ENCODE assay signal across 1 cellular context in the genomic region with DNA sequence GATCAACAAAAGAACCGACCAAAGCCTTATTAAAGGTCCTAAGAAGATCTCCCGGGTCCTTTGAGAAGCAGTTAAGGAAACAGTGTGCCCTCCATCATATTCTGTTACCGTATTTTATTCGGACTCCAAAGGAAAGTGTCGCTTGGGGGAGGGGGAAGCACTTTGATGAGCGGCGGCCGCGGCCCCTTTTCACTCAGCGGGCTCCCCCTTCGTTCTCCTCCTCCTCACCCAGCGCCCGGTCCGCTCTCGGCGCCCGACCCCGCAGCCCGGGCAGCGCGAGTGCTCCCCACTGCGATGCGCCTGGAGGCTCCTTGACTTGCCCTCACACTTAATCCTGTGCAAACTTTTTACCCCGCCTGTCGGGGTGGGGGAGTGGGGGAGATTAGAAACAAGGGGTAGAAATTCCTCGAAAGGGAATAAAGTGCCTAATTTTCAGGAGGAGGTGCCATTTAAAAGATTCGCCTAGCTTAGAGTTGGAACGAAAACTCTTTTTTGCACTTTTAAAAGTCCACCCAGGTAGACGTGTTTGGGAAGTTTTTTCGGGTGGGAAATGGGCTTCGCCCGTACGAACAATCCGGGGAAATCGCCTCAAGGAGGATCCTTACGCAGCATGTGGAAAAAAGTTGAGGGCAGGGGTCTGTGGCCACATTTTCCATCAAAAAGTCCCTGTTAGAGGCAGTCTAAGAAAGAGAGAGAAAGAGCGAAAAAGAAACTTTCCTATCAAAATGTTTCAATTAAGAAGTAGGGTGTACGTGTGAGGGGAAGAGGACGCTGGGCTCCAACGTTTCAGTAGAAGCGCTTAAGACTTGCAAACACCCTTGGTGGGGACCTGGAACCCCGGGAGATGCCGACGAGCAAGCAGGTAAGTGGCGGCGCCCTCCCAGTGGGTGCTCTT.
TF ChIP-seq lines count a peak whose summit lies in the region.

No MANE protein-coding gene starts in this region.

TF ChIP-seq in HepG2, 621 proteins besides CTCF, POLR2A, EP300 and RAD21 (continued from another document and continues in another):
- TF ChIP-seq, protein P1, sequence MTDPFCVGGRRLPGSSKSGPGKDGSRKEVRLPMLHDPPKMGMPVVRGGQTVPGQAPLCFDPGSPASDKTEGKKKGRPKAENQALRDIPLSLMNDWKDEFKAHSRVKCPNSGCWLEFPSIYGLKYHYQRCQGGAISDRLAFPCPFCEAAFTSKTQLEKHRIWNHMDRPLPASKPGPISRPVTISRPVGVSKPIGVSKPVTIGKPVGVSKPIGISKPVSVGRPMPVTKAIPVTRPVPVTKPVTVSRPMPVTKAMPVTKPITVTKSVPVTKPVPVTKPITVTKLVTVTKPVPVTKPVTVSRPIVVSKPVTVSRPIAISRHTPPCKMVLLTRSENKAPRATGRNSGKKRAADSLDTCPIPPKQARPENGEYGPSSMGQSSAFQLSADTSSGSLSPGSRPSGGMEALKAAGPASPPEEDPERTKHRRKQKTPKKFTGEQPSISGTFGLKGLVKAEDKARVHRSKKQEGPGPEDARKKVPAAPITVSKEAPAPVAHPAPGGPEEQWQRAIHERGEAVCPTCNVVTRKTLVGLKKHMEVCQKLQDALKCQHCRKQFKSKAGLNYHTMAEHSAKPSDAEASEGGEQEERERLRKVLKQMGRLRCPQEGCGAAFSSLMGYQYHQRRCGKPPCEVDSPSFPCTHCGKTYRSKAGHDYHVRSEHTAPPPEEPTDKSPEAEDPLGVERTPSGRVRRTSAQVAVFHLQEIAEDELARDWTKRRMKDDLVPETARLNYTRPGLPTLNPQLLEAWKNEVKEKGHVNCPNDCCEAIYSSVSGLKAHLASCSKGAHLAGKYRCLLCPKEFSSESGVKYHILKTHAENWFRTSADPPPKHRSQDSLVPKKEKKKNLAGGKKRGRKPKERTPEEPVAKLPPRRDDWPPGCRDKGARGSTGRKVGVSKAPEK (CRISPR knock-in tag; IDR thresholded peaks at IDR 0.05; ENCODE audit: borderline replicate concordance): 0 out of 2 replicates have a peak, but pooled peaks have one; percentile 45
- TF ChIP-seq, protein P2, sequence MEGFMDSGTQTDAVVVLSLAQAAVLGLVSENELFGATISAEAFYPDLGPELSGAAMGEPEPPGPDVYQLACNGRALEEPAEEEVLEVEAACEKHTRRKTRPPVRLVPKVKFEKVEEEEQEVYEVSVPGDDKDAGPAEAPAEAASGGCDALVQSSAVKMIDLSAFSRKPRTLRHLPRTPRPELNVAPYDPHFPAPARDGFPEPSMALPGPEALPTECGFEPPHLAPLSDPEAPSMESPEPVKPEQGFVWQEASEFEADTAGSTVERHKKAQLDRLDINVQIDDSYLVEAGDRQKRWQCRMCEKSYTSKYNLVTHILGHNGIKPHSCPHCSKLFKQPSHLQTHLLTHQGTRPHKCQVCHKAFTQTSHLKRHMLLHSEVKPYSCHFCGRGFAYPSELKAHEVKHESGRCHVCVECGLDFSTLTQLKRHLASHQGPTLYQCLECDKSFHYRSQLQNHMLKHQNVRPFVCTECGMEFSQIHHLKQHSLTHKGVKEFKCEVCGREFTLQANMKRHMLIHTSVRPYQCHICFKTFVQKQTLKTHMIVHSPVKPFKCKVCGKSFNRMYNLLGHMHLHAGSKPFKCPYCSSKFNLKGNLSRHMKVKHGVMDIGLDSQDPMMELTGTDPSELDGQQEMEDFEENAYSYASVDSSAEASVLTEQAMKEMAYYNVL (CRISPR knock-in tag; IDR thresholded peaks at IDR 0.05; ENCODE audit: borderline replicate concordance): no peak
- TF ChIP-seq ATRX (CRISPR knock-in tag; IDR thresholded peaks at IDR 0.05; ENCODE audit: borderline replicate concordance): no peak
- no peak; the same call in 1 of the 2 replicates for TF ChIP-seq THAP11 (CRISPR knock-in tag; IDR thresholded peaks at IDR 0.05)
- TF ChIP-seq ZBTB46 (CRISPR knock-in tag; IDR thresholded peaks at IDR 0.05; ENCODE audit: borderline replicate concordance): no peak
- no peak for TF ChIP-seq MTA3 (CRISPR knock-in tag; IDR thresholded peaks at IDR 0.05)
- 0 out of 2 replicates have a peak, but pooled peaks have one; percentile 30 for TF ChIP-seq ZNF749 (CRISPR knock-in tag; IDR thresholded peaks at IDR 0.05; ENCODE audit: borderline replicate concordance)
- TF ChIP-seq YEATS4 (CRISPR knock-in tag; IDR thresholded peaks at IDR 0.05; ENCODE audit: borderline replicate concordance): peak; percentile 19; the same call in 1 of the 2 replicates
- TF ChIP-seq KMT2A (CRISPR knock-in tag; IDR thresholded peaks at IDR 0.05): peak; percentile 18; the same call in 1 of the 2 replicates
- TF ChIP-seq RFX3 (CRISPR knock-in tag; IDR thresholded peaks at IDR 0.05): no peak
- 0 out of 2 replicates have a peak, but pooled peaks have one; percentile 29 for TF ChIP-seq ELF1 (CRISPR knock-in tag; IDR thresholded peaks at IDR 0.05)
- TF ChIP-seq, protein P3, sequence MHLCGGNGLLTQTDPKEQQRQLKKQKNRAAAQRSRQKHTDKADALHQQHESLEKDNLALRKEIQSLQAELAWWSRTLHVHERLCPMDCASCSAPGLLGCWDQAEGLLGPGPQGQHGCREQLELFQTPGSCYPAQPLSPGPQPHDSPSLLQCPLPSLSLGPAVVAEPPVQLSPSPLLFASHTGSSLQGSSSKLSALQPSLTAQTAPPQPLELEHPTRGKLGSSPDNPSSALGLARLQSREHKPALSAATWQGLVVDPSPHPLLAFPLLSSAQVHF (CRISPR knock-in tag; IDR thresholded peaks at IDR 0.05): no peak
- TF ChIP-seq ZNF367 (CRISPR knock-in tag; IDR thresholded peaks at IDR 0.05; ENCODE audit: borderline replicate concordance): 0 out of 2 replicates have a peak, but pooled peaks have one; percentile 26
- no peak for TF ChIP-seq ZC3H13 (CRISPR knock-in tag; IDR thresholded peaks at IDR 0.05)
- TF ChIP-seq ZIK1 (CRISPR knock-in tag; IDR thresholded peaks at IDR 0.05; ENCODE audit: borderline replicate concordance, low read depth): no peak
- 0 out of 2 replicates have a peak, but pooled peaks have one; percentile 3 for TF ChIP-seq RXRA (CRISPR knock-in tag; IDR thresholded peaks at IDR 0.05)
- TF ChIP-seq ZNF296 (CRISPR knock-in tag; conservative IDR thresholded peaks at IDR 0.05): no peak
- TF ChIP-seq ETV5 (CRISPR knock-in tag; IDR thresholded peaks at IDR 0.05; ENCODE audit: borderline replicate concordance): no peak
- TF ChIP-seq ESRRA (CRISPR knock-in tag; IDR thresholded peaks at IDR 0.05; ENCODE audit: low read depth): no peak
- TF ChIP-seq KAT7 (CRISPR knock-in tag; IDR thresholded peaks at IDR 0.05; ENCODE audit: borderline replicate concordance): peak; percentile 22
- peak; percentile 14; the same call in 1 of the 2 replicates for TF ChIP-seq ZNF574 (CRISPR knock-in tag; IDR thresholded peaks at IDR 0.05)
- no peak for TF ChIP-seq MAFK (conservative IDR thresholded peaks at IDR 0.05 in 1 of 2, IDR thresholded peaks at IDR 0.05 in 1 of 2; ENCODE audit: low read length in 2 of 2)
- TF ChIP-seq GTF3A (CRISPR knock-in tag; conservative IDR thresholded peaks at IDR 0.05): no peak
- no peak for TF ChIP-seq POLR2AphosphoS2 (IDR thresholded peaks at IDR 0.05; ENCODE audit: low read depth, low read length)
- TF ChIP-seq E2F2 (CRISPR knock-in tag; IDR thresholded peaks at IDR 0.05; ENCODE audit: borderline replicate concordance): 0 out of 2 replicates have a peak, but pooled peaks have one; percentile 41
- TF ChIP-seq ZNF280D (CRISPR knock-in tag; IDR thresholded peaks at IDR 0.05): peak; percentile 41; the same call in 1 of the 2 replicates
- no peak for TF ChIP-seq E2F5 (CRISPR knock-in tag; conservative IDR thresholded peaks at IDR 0.05)
- TF ChIP-seq ZNF263 (CRISPR knock-in tag; IDR thresholded peaks at IDR 0.05): peak; percentile 98
- peak; percentile 31; the same call in 1 of the 2 replicates for TF ChIP-seq ZNF501 (CRISPR knock-in tag; IDR thresholded peaks at IDR 0.05)
- no peak for TF ChIP-seq CBFB (CRISPR knock-in tag; IDR thresholded peaks at IDR 0.05)
